ENCODE assay signal across 14 cellular contexts in the genomic region with DNA sequence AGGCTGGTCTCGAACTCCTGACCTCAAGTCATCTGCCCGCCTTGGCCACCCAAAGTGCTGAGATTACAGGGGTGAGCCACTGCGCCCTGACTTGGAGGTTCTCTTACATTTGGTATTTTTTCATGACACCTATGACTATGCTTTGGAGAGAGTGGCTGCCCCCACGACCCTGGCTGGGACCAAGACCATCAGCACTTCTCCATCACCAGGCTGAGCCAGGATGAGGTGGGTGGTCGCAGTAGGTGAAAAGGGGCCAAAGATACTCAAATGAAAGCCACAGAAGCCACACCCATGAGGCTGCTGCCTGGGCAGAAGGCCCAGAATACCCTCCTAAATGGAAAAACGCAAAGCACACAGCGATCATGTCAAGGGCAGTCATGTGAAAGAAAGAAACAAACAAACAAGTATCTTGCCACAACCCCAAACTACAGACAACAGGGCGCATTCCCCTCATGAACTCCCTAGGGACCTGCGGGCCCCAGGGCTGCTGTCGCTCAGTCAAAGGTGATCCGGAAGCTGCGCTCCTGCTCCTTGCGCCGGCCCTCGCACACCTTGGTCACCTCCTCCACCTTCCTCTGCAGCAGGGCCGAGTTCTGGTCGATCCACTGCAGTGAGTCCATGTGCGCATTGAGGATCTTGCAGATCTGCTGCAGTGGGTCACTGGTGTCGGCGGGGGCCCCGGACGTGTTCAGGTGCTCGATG. TPM values are rescaled to one million over a fixed set of nuclear protein-coding genes. Genes with fewer than 3 reads are reported as not detected.
A peak's percentile ranks its signal among the peaks of the same experiment; 100 is the strongest.
DNase-seq lines count a peak whose midpoint lies in the region; ATAC-seq and TF ChIP-seq lines count a peak whose summit lies in the region.
"Had no signal": no experiment of that assay in that cellular context is flagged by ENCODE, and none has a peak within 500 bp of the region (broad histone marks: within the 10 kb centered on the region; RNA-seq: fewer than 3 reads in every experiment).

No MANE protein-coding gene starts in this region.

- no peaks in the 10 kb centered on the region for H3K9me3 Mint-ChIP-seq in memory B cell

- H3K27ac ChIP-seq in upper lobe of right lung (no peak overlapping the region), esophagus squamous epithelium (no peak overlapping the region)
- H3K27ac ChIP-seq: heart left ventricle, RWPE1 had no signal

- intact Hi-C loops in upper lobe of right lung (cut with DNase I): no loop called here
- intact Hi-C loops in esophagus squamous epithelium (cut with DNase I): no loop called here

- no peaks in the 10 kb centered on the region for H3K27me3 Mint-ChIP-seq in memory B cell

- no peaks in the 10 kb centered on the region for H3K27me3 ChIP-seq in upper lobe of right lung
- H3K27me3 ChIP-seq in esophagus squamous epithelium: no peaks in the 10 kb centered on the region
- H3K27me3 ChIP-seq: heart left ventricle had no signal

- WGBS in esophagus squamous epithelium, 2 donors: 85 to 93% methylated on average over 11 to 14 of the region's 23 CpGs

- no peak overlapping the region for H3K4me3 ChIP-seq in upper lobe of right lung
- H3K4me3 ChIP-seq in esophagus squamous epithelium: no peak overlapping the region
- H3K4me3 ChIP-seq: heart left ventricle had no signal

- H3K27ac Mint-ChIP-seq in memory B cell: peak overlapping the region; percentile 84

- peaks cover 28% of the 10 kb centered on the region for H3K36me3 ChIP-seq in upper lobe of right lung
- H3K36me3 ChIP-seq in esophagus squamous epithelium: peaks cover 18 to 56% (median 24%) of the 10 kb centered on the region in 3 donors

- DNase-seq in memory B cell (ENCODE audit: low spot score in 2 of 2) (no peak), upper lobe of right lung (no peak), esophagus squamous epithelium (lab: John Stamatoyannopoulos, UW) (no peak)
- no peak for DNase-seq in activated effector memory CD4-positive, alpha-beta T cell treated with Interleukin-2 at 50 U/mL for 16 hours
- DNase-seq: activated CD4-positive, CD25-positive, alpha-beta regulatory T cell treated with anti-CD3 and anti-CD28 coated beads, Interleukin-2, amount 50 U/mL, for 72 hours; MM.1S; NCI-H2081; NCI-H774; occipital lobe; stimulated activated CD4-positive, alpha-beta T cell treated with anti-CD3 and anti-CD28 coated beads, Interleukin-4, amount 100 ng/mL, for 4 hours had no signal

- peaks cover 5% of the 10 kb centered on the region for H3K4me1 ChIP-seq in upper lobe of right lung
- H3K4me1 ChIP-seq in esophagus squamous epithelium: peaks cover 3 to 13% (median 12%) of the 10 kb centered on the region in 3 donors

- H3K9me3 ChIP-seq in upper lobe of right lung: no peaks in the 10 kb centered on the region
- no peaks in the 10 kb centered on the region for H3K9me3 ChIP-seq in esophagus squamous epithelium
- H3K9me3 ChIP-seq: heart left ventricle had no signal

- peaks cover 6% of the 10 kb centered on the region for H3K36me3 Mint-ChIP-seq in memory B cell

- TF ChIP-seq CTCF in upper lobe of right lung (IDR thresholded peaks at IDR 0.05) (no peak), esophagus squamous epithelium (IDR thresholded peaks at IDR 0.05) (no peak)

- peak; percentile 38 for ATAC-seq in GM18502 (IDR thresholded peaks at IDR 0.05; ENCODE audit: poor library complexity, unreplicated experiment)
- ATAC-seq in HG03432 (IDR thresholded peaks at IDR 0.05; ENCODE audit: unreplicated experiment): peak; percentile 38
- ATAC-seq in memory B cell (ENCODE audit: low read depth): peak; percentile 61
- ATAC-seq in upper lobe of right lung: no peak
- ATAC-seq: heart left ventricle had no signal

- TF ChIP-seq POLR2A in esophagus squamous epithelium (IDR thresholded peaks at IDR 0.05): no peak

- H3K4me3 Mint-ChIP-seq in memory B cell: peak overlapping the region; percentile 59

- peaks cover 42% of the 10 kb centered on the region for H3K4me1 Mint-ChIP-seq in memory B cell

RNA-seq across cellular contexts. Expression of a gene that starts 11.2 kb away (rescaled TPM):
- total RNA-seq in upper lobe of right lung: 1.8 TPM
- total RNA-seq in esophagus squamous epithelium: under 1 TPM; 0.56 to 0.91 (median 0.73) TPM
- total RNA-seq: occipital lobe had no signal

RNA-seq across cellular contexts. Expression of a gene that starts 21.1 kb away (rescaled TPM):
- total RNA-seq in upper lobe of right lung (14.1 TPM), esophagus squamous epithelium (1 to 10 TPM; 3.3 to 9.7 (median 8.2) TPM)

RNA-seq across cellular contexts. Expression of a gene that starts 21.4 kb away (rescaled TPM):
- total RNA-seq in upper lobe of right lung (39.3 TPM), esophagus squamous epithelium (10 to 100 TPM; 34.5 to 40.1 (median 34.9) TPM)

RNA-seq across cellular contexts. Expression of a gene that starts 30.4 kb away (rescaled TPM):
- total RNA-seq in upper lobe of right lung (57.1 TPM), esophagus squamous epithelium (10 to 100 TPM in 3 of 4 donors, 1 to 10 TPM in 1; 6.7 to 25.9 (median 16.9) TPM)

RNA-seq across cellular contexts. Expression of a gene that starts 30.7 kb away (rescaled TPM):
- total RNA-seq in upper lobe of right lung (29.4 TPM), esophagus squamous epithelium (10 to 100 TPM; 16.2 to 31.0 (median 20.4) TPM)
